Comparison of ENCODE assay signal across 28 cellular contexts in the genomic region with DNA sequence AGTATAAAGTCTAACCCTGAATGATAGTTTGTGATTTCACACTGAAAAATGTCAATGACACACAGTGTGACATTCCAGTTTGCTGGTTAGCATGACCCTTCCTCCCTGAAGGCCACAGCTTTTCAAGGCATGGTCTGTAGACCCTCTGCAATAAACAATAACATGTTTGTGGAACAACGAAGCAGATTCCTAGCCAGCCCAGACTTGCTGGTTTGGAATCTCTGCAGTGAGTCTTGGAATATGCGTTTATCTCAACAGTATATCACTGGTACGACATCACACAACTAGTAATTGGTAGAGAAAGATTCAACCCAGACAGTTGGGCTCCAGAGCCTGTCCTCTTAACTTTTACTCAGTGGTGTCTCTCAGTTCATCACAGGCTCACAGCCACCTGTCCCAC.
"Had no signal": no experiment of that assay in that cellular context is flagged by ENCODE, and none has a peak within 500 bp of the region (broad histone marks: within the 10 kb centered on the region; RNA-seq: fewer than 3 reads in every experiment).

No MANE protein-coding gene starts in this region.

- H3K4me3 ChIP-seq: body of pancreas, Peyer's patch, SJSA1 had no signal

- DNase-seq: activated CD4-positive, alpha-beta T cell treated with anti-CD3 and anti-CD28 coated beads for 48 hours; activated CD4-positive, alpha-beta T cell treated with anti-CD3 and anti-CD28 coated beads, Interleukin-2, amount 50 U/mL, for 4 hours; activated CD4-positive, CD25-positive, alpha-beta regulatory T cell treated with anti-CD3 and anti-CD28 coated beads, Interleukin-2, amount 50 U/mL, for 72 hours; activated CD8-positive, alpha-beta T cell treated with anti-CD3 and anti-CD28 coated beads, Interleukin-2, amount 10 ng/mL, durations not matched to agents 7 days and 5 days; activated effector memory CD4-positive, alpha-beta T cell treated with Interleukin-2 at 50 U/mL for 16 hours; activated naive CD4-positive, alpha-beta T cell; activated T-cell treated with anti-CD3 and anti-CD28 coated beads, Interleukin-2, amount 50 U/mL, for 1 hour; aorta; body of pancreas; central memory CD4-positive, alpha-beta T cell; KBM-7; NCI-H1048; NCI-H2029; NCI-H2107; NCI-H2171 treated with DMSO at 0.1 percent for 48 hours; NCI-H345; NCI-H510A; NCI-H526 treated with DMSO at 0.1 percent for 48 hours; OCI-M1; SHP77; SW 1271 had no signal

- H3K9me3 Mint-ChIP-seq: activated naive CD4-positive, alpha-beta T cell treated with anti-CD3 and anti-CD28 coated beads, Interleukin-2, amount 50 U/mL, for 24 hours had no signal

- H3K27me3 Mint-ChIP-seq: activated naive CD4-positive, alpha-beta T cell treated with anti-CD3 and anti-CD28 coated beads, Interleukin-2, amount 50 U/mL, for 24 hours had no signal

- H3K27ac ChIP-seq: body of pancreas, Peyer's patch, RWPE1, SJSA1 had no signal

- H3K4me3 Mint-ChIP-seq: activated CD8-positive, alpha-beta T cell treated with anti-CD3 and anti-CD28 coated beads, Interleukin-2, amount 10 ng/mL, durations not matched to agents 7 days and 5 days; activated naive CD4-positive, alpha-beta T cell treated with anti-CD3 and anti-CD28 coated beads, Interleukin-2, amount 50 U/mL, for 24 hours; activated T-helper 1 cell treated with anti-CD3 and anti-CD28 coated beads, Interleukin-12 subunit alpha, Interleukin-12 subunit beta, Interleukin-2, Interleukin-4 antibody, amounts not matched to agents 30 ng/mL and 10 ng/mL and 1 ng/mL, durations not matched to agents 14 hours and 24 hours and 36 hours; T-helper 2 cell treated with Interferon-gamma antibody and Interleukin-4, amounts not matched to agents 5 μg/mL and 100 μg/mL, for 36 hours had no signal

- H3K36me3 ChIP-seq: Peyer's patch, SJSA1 had no signal

- H3K27me3 ChIP-seq: body of pancreas, Peyer's patch, SJSA1 had no signal

- H3K9me3 ChIP-seq: body of pancreas, Peyer's patch, SJSA1 had no signal

- H3K4me1 ChIP-seq: body of pancreas, Peyer's patch had no signal

- ATAC-seq: activated CD8-positive, alpha-beta T cell treated with anti-CD3 and anti-CD28 coated beads, Interleukin-2, amount 10 ng/mL, durations not matched to agents 7 days and 5 days; body of pancreas; SK-N-SH treated with all-trans-retinoic acid at 6 μM for 48 hours had no signal

- H3K36me3 Mint-ChIP-seq: activated naive CD4-positive, alpha-beta T cell treated with anti-CD3 and anti-CD28 coated beads, Interleukin-2, amount 50 U/mL, for 24 hours had no signal

- H3K27ac Mint-ChIP-seq: activated CD8-positive, alpha-beta T cell treated with anti-CD3 and anti-CD28 coated beads, Interleukin-2, amount 10 ng/mL, durations not matched to agents 7 days and 5 days; activated naive CD4-positive, alpha-beta T cell treated with anti-CD3 and anti-CD28 coated beads, Interleukin-2, amount 50 U/mL, for 24 hours; T-helper 2 cell treated with Interferon-gamma antibody and Interleukin-4, amounts not matched to agents 5 μg/mL and 100 μg/mL, for 36 hours had no signal

- H3K4me1 Mint-ChIP-seq: activated naive CD4-positive, alpha-beta T cell treated with anti-CD3 and anti-CD28 coated beads, Interleukin-2, amount 50 U/mL, for 24 hours had no signal
